Comparison of ENCODE assay signal across 8 cellular contexts in genomic region chr1:153568367-153569099, GRCh38. TPM values are rescaled to one million over a fixed set of nuclear protein-coding genes. Genes with fewer than 3 reads are reported as not detected.
DNase-seq lines count a peak whose midpoint lies in the region; ATAC-seq and TF ChIP-seq lines count a peak whose summit lies in the region.

No MANE protein-coding gene starts in this region.

- H3K27ac Mint-ChIP-seq in activated CD8-positive, alpha-beta T cell treated with anti-CD3 and anti-CD28 coated beads, Interleukin-2, amount 10 ng/mL, durations not matched to agents 7 days and 5 days, result peak overlapping the region; percentile 36

- CTCF ChIA-PET in BJ (lab: Yijun Ruan, JAX), result interaction anchor here (0.6 to 6.5 kb wide), 25 partner anchors 9 to 421 kb away, joined by 3 to 223 read pairs (median 3); partner anchors contain the start of genes S100A13, S100A14, S100A16 and S100A3
- CTCF ChIA-PET in activated CD8-positive, alpha-beta T cell treated with anti-CD3 and anti-CD28 coated beads, Interleukin-2, amount 10 ng/mL, durations not matched to agents 7 days and 5 days (lab: Charles Lee), result interaction anchor here (0.6 to 7.4 kb wide), 28 partner anchors 8 to 378 kb away, joined by 3 to 245 read pairs (median 6); partner anchors contain the start of genes DENND4B, S100A1, S100A13 and S100A4

- H3K9me3 Mint-ChIP-seq in activated CD8-positive, alpha-beta T cell treated with anti-CD3 and anti-CD28 coated beads, Interleukin-2, amount 10 ng/mL, durations not matched to agents 7 days and 5 days (ENCODE audit: insufficient read depth), result no peaks in the 10 kb centered on the region

- H3K27me3 ChIP-seq in BJ (ENCODE audit: control insufficient read depth, insufficient read depth, low read length), result no peaks in the 10 kb centered on the region

- H3K36me3 ChIP-seq in BJ (ENCODE audit: control insufficient read depth, insufficient read depth, low read length), result no peaks in the 10 kb centered on the region

- TF ChIP-seq CTCF in BJ (IDR thresholded peaks at IDR 0.05; ENCODE audit: insufficient read depth, low read depth, low read length), result peak; percentile 98

- no peak overlapping the region for H3K4me3 ChIP-seq in BJ (ENCODE audit: low read depth, low read length)

- peak; percentile 55 for ATAC-seq in activated CD8-positive, alpha-beta T cell treated with anti-CD3 and anti-CD28 coated beads, Interleukin-2, amount 10 ng/mL, durations not matched to agents 7 days and 5 days
- no peak for ATAC-seq in GM21576 (IDR thresholded peaks at IDR 0.05; ENCODE audit: unreplicated experiment)

- DNase-seq in BJ (ENCODE audit: low read depth) (no peak), HS-27A (ENCODE audit: low read depth) (peak; percentile 73), NCI-H82 (lab: John Stamatoyannopoulos, UW) (peak; percentile 95), lung microvascular endothelial cell (ENCODE audit: low read depth in 2 of 2) (peak; percentile 90)
- DNase-seq in activated CD8-positive, alpha-beta T cell treated with anti-CD3 and anti-CD28 coated beads, Interleukin-2, amount 10 ng/mL, durations not matched to agents 7 days and 5 days, result peak; percentile 87
- DNase-seq in effector CD4-positive, alpha-beta T cell, result peak; percentile 72
- peak; percentile 64 to 85 (median 69) for DNase-seq in stimulated activated CD4-positive, alpha-beta T cell treated with anti-CD3 and anti-CD28 coated beads, TNF-alpha, amount 100 ng/mL, for 24 hours (ENCODE audit: low read depth in 3 of 3)

- H3K36me3 Mint-ChIP-seq in activated CD8-positive, alpha-beta T cell treated with anti-CD3 and anti-CD28 coated beads, Interleukin-2, amount 10 ng/mL, durations not matched to agents 7 days and 5 days (ENCODE audit: low read depth), result no peaks in the 10 kb centered on the region

- POLR2A ChIA-PET in BJ (lab: Charles Lee), result interaction anchor here (0.6 to 1.3 kb wide), 4 partner anchors 24 to 59 kb away, joined by 3 to 9 read pairs (median 4); partner anchors contain the start of gene S100A13
- POLR2A ChIA-PET in activated CD8-positive, alpha-beta T cell treated with anti-CD3 and anti-CD28 coated beads, Interleukin-2, amount 10 ng/mL, durations not matched to agents 7 days and 5 days (lab: Charles Lee), result interaction anchor here (0.6 to 1.7 kb wide), 6 partner anchors 12 to 58 kb away, joined by 3 to 12 read pairs (median 4); partner anchors contain the start of gene S100A6

- peaks cover 52% of the 10 kb centered on the region for H3K4me1 Mint-ChIP-seq in activated CD8-positive, alpha-beta T cell treated with anti-CD3 and anti-CD28 coated beads, Interleukin-2, amount 10 ng/mL, durations not matched to agents 7 days and 5 days (ENCODE audit: low read depth)

- peaks cover 11% of the 10 kb centered on the region for H3K27me3 Mint-ChIP-seq in activated CD8-positive, alpha-beta T cell treated with anti-CD3 and anti-CD28 coated beads, Interleukin-2, amount 10 ng/mL, durations not matched to agents 7 days and 5 days (ENCODE audit: low read depth)

- peak overlapping the region; percentile 57 for H3K4me3 Mint-ChIP-seq in activated CD8-positive, alpha-beta T cell treated with anti-CD3 and anti-CD28 coated beads, Interleukin-2, amount 10 ng/mL, durations not matched to agents 7 days and 5 days

RNA-seq across cellular contexts. Expression of gene S100A2, which starts 2.9 kb away (rescaled TPM):
- polyA plus RNA-seq in BJ (2011; rRNA removed), result 2.0 and 2.7 TPM in 2 replicates
- polyA minus RNA-seq in BJ (2011; rRNA and poly(A)+ RNA removed), result 0.47 and 0.82 TPM in 2 replicates
- under 1 TPM in 1 of 2 experiments, not detected in 1; 0.63 TPM for total RNA-seq in activated CD8-positive, alpha-beta T cell treated with anti-CD3 and anti-CD28 coated beads, Interleukin-2, amount 10 ng/mL, durations not matched to agents 7 days and 5 days
- total RNA-seq in lung microvascular endothelial cell, result 0.79 and 1.7 TPM in 2 replicates

RNA-seq across cellular contexts. Expression of gene S100A3, which starts 19.5 kb away (rescaled TPM):
- 5.5 and 9.5 TPM in 2 replicates for polyA plus RNA-seq in BJ (2011; rRNA removed)
- polyA minus RNA-seq in BJ (2011; rRNA and poly(A)+ RNA removed), result 1.9 and 5.3 TPM in 2 replicates
- not detected for total RNA-seq in activated CD8-positive, alpha-beta T cell treated with anti-CD3 and anti-CD28 coated beads, Interleukin-2, amount 10 ng/mL, durations not matched to agents 7 days and 5 days
- total RNA-seq in lung microvascular endothelial cell, result 0.20 and 2.8 TPM in 2 replicates

RNA-seq across cellular contexts. Expression of gene S100A4, which starts 22.9 kb away (rescaled TPM):
- polyA plus RNA-seq in BJ (2011; rRNA removed), result 529 and 797 TPM in 2 replicates
- polyA minus RNA-seq in BJ (2011; rRNA and poly(A)+ RNA removed), result 131 and 136 TPM in 2 replicates
- 100 to 1,000 TPM; 628 to 665 TPM for total RNA-seq in activated CD8-positive, alpha-beta T cell treated with anti-CD3 and anti-CD28 coated beads, Interleukin-2, amount 10 ng/mL, durations not matched to agents 7 days and 5 days
- 0.60 and 5.4 TPM in 2 replicates for total RNA-seq in lung microvascular endothelial cell

RNA-seq across cellular contexts. Expression of gene S100A5, which starts 27.8 kb away (rescaled TPM):
- 0.28 and 0.40 TPM in 2 replicates for polyA plus RNA-seq in BJ (2011; rRNA removed)
- not detected in 2 replicates for polyA minus RNA-seq in BJ (2011; rRNA and poly(A)+ RNA removed)
- total RNA-seq in activated CD8-positive, alpha-beta T cell treated with anti-CD3 and anti-CD28 coated beads, Interleukin-2, amount 10 ng/mL, durations not matched to agents 7 days and 5 days, result 1 to 10 TPM; 1.8 to 1.9 TPM
- not detected in 2 replicates for total RNA-seq in lung microvascular endothelial cell

RNA-seq across cellular contexts. Expression of gene S100A6, which starts 32.7 kb away (rescaled TPM):
- 1,222 and 1,308 TPM in 2 replicates for polyA plus RNA-seq in BJ (2011; rRNA removed)
- polyA minus RNA-seq in BJ (2011; rRNA and poly(A)+ RNA removed), result 598 and 1,003 TPM in 2 replicates
- 100 to 1,000 TPM; 425 to 431 TPM for total RNA-seq in activated CD8-positive, alpha-beta T cell treated with anti-CD3 and anti-CD28 coated beads, Interleukin-2, amount 10 ng/mL, durations not matched to agents 7 days and 5 days
- total RNA-seq in lung microvascular endothelial cell, result 524 and 1,217 TPM in 2 replicates

Comparison
In these comparisons a context has a peak if more than half of its experiments do, and no peak if none do; other contexts are left out.
1. RNA of gene S100A4, which starts 22.9 kb away (total RNA-seq): 628 to 665 TPM in activated CD8-positive, alpha-beta T cell treated with anti-CD3 and anti-CD28 coated beads, Interleukin-2, amount 10 ng/mL, durations not matched to agents 7 days and 5 days; 0.60 to 5.4 TPM in lung microvascular endothelial cell; every median in the first group is over 10 times any median in the second.